8 cellular contexts compared by ENCODE assay signal in genomic region chrX:149938427-149939270, GRCh38. TPM values are rescaled to one million over a fixed set of nuclear protein-coding genes. Genes with fewer than 3 reads are reported as not detected.
DNase-seq lines count a peak whose midpoint lies in the region; ATAC-seq and FAIRE-seq lines count a peak whose summit lies in the region.

Gene EOLA2 (minus strand): TSS chrX:149938491. CDS start chrX:149933874, 4,617 bp downstream.

- DNase-seq in DMS79 treated with DMSO at 0.1 percent for 48 hours (lab: John Stamatoyannopoulos, UW) (peak; percentile 81), Karpas-422 (peak; percentile 98), RCC 7860 (ENCODE audit: low spot score) (peak; percentile 96)
- peak; percentile 89 to 92 for DNase-seq in activated T-cell treated with anti-CD3 and anti-CD28 coated beads, Interleukin-2, amount 50 U/mL, for 72 hours
- peak; percentile 78 for DNase-seq in stimulated activated CD8-positive, alpha-beta memory T cell treated with anti-CD3 and anti-CD28 coated beads, Interleukin-7, amount 100 ng/mL, for 24 hours (ENCODE audit: low read depth)

- H3K9me3 Mint-ChIP-seq in activated T-cell treated with anti-CD3 and anti-CD28 coated beads, Interleukin-2, amount 50 U/mL, for 72 hours, result no peaks in the 10 kb centered on the region

- peak within 1 kb of the TSS; percentile 69 to 83 for H3K4me3 Mint-ChIP-seq in activated T-cell treated with anti-CD3 and anti-CD28 coated beads, Interleukin-2, amount 50 U/mL, for 72 hours

- no peaks in the 10 kb centered on the region for H3K27me3 ChIP-seq in Karpas-422 (ENCODE audit: low read length)
- H3K27me3 ChIP-seq in muscle layer of colon (ENCODE audit: control insufficient read depth in 1 of 2, insufficient read depth in 2 of 2, low read length in 2 of 2), result no peaks in the 10 kb centered on the region

- peak within 1 kb of the TSS; percentile 90 for H3K9ac ChIP-seq in Karpas-422 (ENCODE audit: low read length)
- H3K9ac ChIP-seq in muscle layer of colon (ENCODE audit: low read length), result peak within 1 kb of the TSS; percentile 76

- peak; percentile 98 for FAIRE-seq in RCC 7860 (lab: Jason Lieb, UNC)

- no peak within 1 kb of the TSS for H2AFZ ChIP-seq in Karpas-422 (ENCODE audit: low read length)

- H3K4me1 Mint-ChIP-seq in activated T-cell treated with anti-CD3 and anti-CD28 coated beads, Interleukin-2, amount 50 U/mL, for 72 hours (ENCODE audit: low read depth), result no peaks in the 10 kb centered on the region

- H3K36me3 Mint-ChIP-seq in activated T-cell treated with anti-CD3 and anti-CD28 coated beads, Interleukin-2, amount 50 U/mL, for 72 hours (ENCODE audit: insufficient read depth in 2 of 2), result peaks cover 2 to 3% of the 10 kb centered on the region in 2 donors

- H3K4me3 ChIP-seq in Karpas-422 (ENCODE audit: low read length), result peak within 1 kb of the TSS; percentile 77
- H3K4me3 ChIP-seq in muscle layer of colon (ENCODE audit: low read depth in 1 of 2, low read length in 2 of 2), result peak within 1 kb of the TSS; percentile 47 to 63

- peak within 1 kb of the TSS; percentile 67; the same call in 1 of the 2 replicates for H3K27ac ChIP-seq in Karpas-422 (ENCODE audit: low read length)
- H3K27ac ChIP-seq in muscle layer of colon (ENCODE audit: low read depth, low read length), result peak within 1 kb of the TSS; percentile 72

- H3K9me3 ChIP-seq in Karpas-422 (ENCODE audit: low read length) (no peaks in the 10 kb centered on the region), muscle layer of colon (ENCODE audit: low read length) (no peaks in the 10 kb centered on the region)

- H3K4me2 ChIP-seq in Karpas-422 (ENCODE audit: low read depth, low read length, poor library complexity, severe bottlenecking), result peak within 1 kb of the TSS; percentile 61

- no peaks in the 10 kb centered on the region for H3K9me2 ChIP-seq in Karpas-422 (replicated peaks; ENCODE audit: insufficient read depth, low read length)

- peaks cover 2% of the 10 kb centered on the region; the same call in 1 of the 2 replicates for H3K4me1 ChIP-seq in Karpas-422 (ENCODE audit: low read length)
- H3K4me1 ChIP-seq in muscle layer of colon (ENCODE audit: insufficient read depth, low read length), result peaks cover 6% of the 10 kb centered on the region

- H3K36me3 ChIP-seq in Karpas-422 (ENCODE audit: insufficient read depth, low read length) (no peaks in the 10 kb centered on the region), muscle layer of colon (ENCODE audit: insufficient read depth, low read length) (no peaks in the 10 kb centered on the region)

- H3K27me3 Mint-ChIP-seq in activated T-cell treated with anti-CD3 and anti-CD28 coated beads, Interleukin-2, amount 50 U/mL, for 72 hours (ENCODE audit: low read depth), result no peaks in the 10 kb centered on the region

- H3K79me2 ChIP-seq in Karpas-422 (ENCODE audit: low read length), result peaks cover 11% of the 10 kb centered on the region

- H4K20me1 ChIP-seq in Karpas-422 (ENCODE audit: insufficient read depth, low read depth, low read length), result no peaks in the 10 kb centered on the region

- peak within 1 kb of the TSS; percentile 90 for H3K27ac Mint-ChIP-seq in activated T-cell treated with anti-CD3 and anti-CD28 coated beads, Interleukin-2, amount 50 U/mL, for 72 hours

- ATAC-seq in GM21825 (IDR thresholded peaks at IDR 0.05; ENCODE audit: unreplicated experiment) (peak; percentile 71), esophagus mucosa (peak; percentile 70)
- peak; percentile 71 to 75 for ATAC-seq in activated T-cell treated with anti-CD3 and anti-CD28 coated beads, Interleukin-2, amount 50 U/mL, for 72 hours (replicated peaks in 1 of 2)

RNA-seq across cellular contexts. Expression of gene EOLA2, which starts in this region (rescaled TPM):
- 28.2 and 30.3 TPM in 2 replicates for total RNA-seq in Karpas-422 (2014; rRNA removed; shearing (Covaris generic); ENCODE audit: low replicate concordance)
- total RNA-seq in activated T-cell treated with anti-CD3 and anti-CD28 coated beads, Interleukin-2, amount 50 U/mL, for 72 hours, result 10 to 100 TPM; 44.2 to 54.3 TPM
- 19.6 TPM for total RNA-seq in esophagus mucosa

Comparison
In these comparisons a context has a peak if more than half of its experiments do, and no peak if none do; other contexts are left out.
1. Peak in every context shown above with its lines: DNase-seq, ATAC-seq, H3K4me3 ChIP-seq and H3K27ac ChIP-seq.